ENCODE assay signal across 8 cellular contexts in genomic region chr1:45687753-45688737, GRCh38. TPM values are rescaled to one million over a fixed set of nuclear protein-coding genes. Genes with fewer than 3 reads are reported as not detected.
DNase-seq lines count a peak whose midpoint lies in the region; ATAC-seq and TF ChIP-seq lines count a peak whose summit lies in the region.

Gene TMEM69 (plus strand): TSS chr1:45688181. CDS start chr1:45691069, 2,888 bp downstream.

- ATAC-seq in GM18907 (IDR thresholded peaks at IDR 0.05; ENCODE audit: unreplicated experiment) (peak; percentile 32), upper lobe of right lung (peak; percentile 61)

- intact Hi-C loops in T-helper 1 cell treated with Interleukin-12 subunit alpha and Interleukin-12 subunit beta and Interleukin-4 antibody, amounts not matched to agents 30 ng/mL and 1 ng/mL, for 36 hours (cut with micrococcal nuclease), result loop anchor here (1.0 to 10.0 kb wide), 28 partner anchors 62 to 1749 kb away; partner anchors contain the start of genes ATP6V0B, BTBD19, DMAP1 and DPH2
- intact Hi-C loops in left ventricle myocardium inferior (cut with micrococcal nuclease) (loop anchor here (10.0 kb wide), 1 partner anchor 103 kb away; the partner anchor contains the start of gene NASP), upper lobe of right lung (cut with DNase I) (no loop called here)

- H3K4me3 Mint-ChIP-seq in progenitor cell of endocrine pancreas (ENCODE audit: low read depth), result peak within 1 kb of the TSS; percentile 99

- H3K9me3 Mint-ChIP-seq in progenitor cell of endocrine pancreas (ENCODE audit: low read depth), result no peaks in the 10 kb centered on the region

- H3K36me3 ChIP-seq in left ventricle myocardium inferior (peaks cover 7% of the 10 kb centered on the region), upper lobe of right lung (peaks cover 9% of the 10 kb centered on the region)

- H3K27ac ChIP-seq in 22Rv1 (peak within 1 kb of the TSS; percentile 95), left ventricle myocardium inferior (replicated peaks) (peak within 1 kb of the TSS; percentile 98), upper lobe of right lung (peak within 1 kb of the TSS; percentile 99)

- peaks cover 56% of the 10 kb centered on the region for H3K4me1 ChIP-seq in left ventricle myocardium inferior
- peaks cover 33% of the 10 kb centered on the region for H3K4me1 ChIP-seq in upper lobe of right lung

- H3K9me3 ChIP-seq in left ventricle myocardium inferior (replicated peaks), result no peaks in the 10 kb centered on the region
- no peaks in the 10 kb centered on the region for H3K9me3 ChIP-seq in upper lobe of right lung

- peak within 1 kb of the TSS; percentile 100 for H3K27ac Mint-ChIP-seq in progenitor cell of endocrine pancreas

- DNase-seq in NCI-H1694 treated with DMSO at 0.1 percent for 48 hours (lab: John Stamatoyannopoulos, UW) (peak; percentile 84), amniotic stem cell (lab: John Stamatoyannopoulos, UW) (peak; percentile 64), left ventricle myocardium inferior (peak; percentile 65), progenitor cell of endocrine pancreas (ENCODE audit: low spot score, unreplicated experiment) (peak; percentile 30), upper lobe of right lung (peak; percentile 81)

- H3K4me1 Mint-ChIP-seq in progenitor cell of endocrine pancreas (ENCODE audit: low read depth), result peaks cover 18% of the 10 kb centered on the region

- no peaks in the 10 kb centered on the region for H3K27me3 Mint-ChIP-seq in progenitor cell of endocrine pancreas

- 0 out of 2 replicates have a peak, but pooled peaks have one; percentile 14 for TF ChIP-seq CTCF in 22Rv1 (IDR thresholded peaks at IDR 0.05)
- TF ChIP-seq CTCF in left ventricle myocardium inferior (IDR thresholded peaks at IDR 0.05; ENCODE audit: borderline replicate concordance), result peak; percentile 31
- TF ChIP-seq CTCF in progenitor cell of endocrine pancreas (IDR thresholded peaks at IDR 0.05; ENCODE audit: unreplicated experiment), result peak; percentile 40
- TF ChIP-seq CTCF in upper lobe of right lung (IDR thresholded peaks at IDR 0.05), result peak; percentile 22

- peaks cover 4% of the 10 kb centered on the region for H3K36me3 Mint-ChIP-seq in progenitor cell of endocrine pancreas (ENCODE audit: insufficient read depth)

- peak within 1 kb of the TSS; percentile 95 for H3K4me3 ChIP-seq in left ventricle myocardium inferior
- H3K4me3 ChIP-seq in upper lobe of right lung, result peak within 1 kb of the TSS; percentile 74

- no peaks in the 10 kb centered on the region for H3K27me3 ChIP-seq in left ventricle myocardium inferior (ENCODE audit: low read depth)
- no peaks in the 10 kb centered on the region for H3K27me3 ChIP-seq in upper lobe of right lung

RNA-seq across cellular contexts. Expression of gene TMEM69, which starts in this region (rescaled TPM):
- 22.4 TPM in 2 replicates for total RNA-seq in T-helper 1 cell treated with Interleukin-12 subunit alpha and Interleukin-12 subunit beta and Interleukin-4 antibody, amounts not matched to agents 30 ng/mL and 1 ng/mL, for 36 hours
- total RNA-seq in left ventricle myocardium inferior (23.5 TPM), progenitor cell of endocrine pancreas (28.1 and 28.8 TPM in 2 replicates), upper lobe of right lung (15.5 TPM)

Comparison
In these comparisons a context has a peak if more than half of its experiments do, and no peak if none do; other contexts are left out.
1. Peak in every context shown above with its lines: DNase-seq, ATAC-seq, H3K4me3 ChIP-seq and H3K27ac ChIP-seq.
2. DNase-seq: peak in every context shown above with its lines; median percentile 84 in NCI-H1694 treated with DMSO at 0.1 percent for 48 hours; 81 in upper lobe of right lung; 65 in left ventricle myocardium inferior; 64 in amniotic stem cell; 30 in progenitor cell of endocrine pancreas.